Comparison of ENCODE assay signal across 15 cellular contexts in genomic region chr3:51382947-51383578, GRCh38. TPM values are rescaled to one million over a fixed set of nuclear protein-coding genes. Genes with fewer than 3 reads are reported as not detected.
A peak's percentile ranks its signal among the peaks of the same experiment; 100 is the strongest.
DNase-seq lines count a peak whose midpoint lies in the region; ATAC-seq and TF ChIP-seq lines count a peak whose summit lies in the region.
"Had no signal": no experiment of that assay in that cellular context is flagged by ENCODE, and none has a peak within 500 bp of the region (broad histone marks: within the 10 kb centered on the region; RNA-seq: fewer than 3 reads in every experiment).

No MANE protein-coding gene starts in this region.

- peaks cover 16 to 53% (median 29%) of the 10 kb centered on the region in 4 donors for H3K4me1 Mint-ChIP-seq in CD4-positive, CD25-positive, alpha-beta regulatory T cell
- H3K4me1 Mint-ChIP-seq in activated naive CD8-positive, alpha-beta T cell (ENCODE audit: low read depth): peaks cover 39% of the 10 kb centered on the region
- H3K4me1 Mint-ChIP-seq in mesothelial cell of epicardium: peaks cover 34% of the 10 kb centered on the region

- H3K27me3 ChIP-seq in CD4-positive, CD25-positive, alpha-beta regulatory T cell (ENCODE audit: control insufficient read depth, insufficient read depth, low read length): no peaks in the 10 kb centered on the region
- H3K27me3 ChIP-seq in HCT116 (ENCODE audit: insufficient read depth, low read length) (no peaks in the 10 kb centered on the region), brain microvascular endothelial cell (replicated peaks) (no peaks in the 10 kb centered on the region)
- H3K27me3 ChIP-seq: vagina had no signal

- H2AFZ ChIP-seq in HCT116 (ENCODE audit: low read depth, low read length, poor library complexity, severe bottlenecking): no peak overlapping the region

- peak overlapping the region; percentile 88 for H3K27ac ChIP-seq in CD4-positive, CD25-positive, alpha-beta regulatory T cell (ENCODE audit: insufficient read depth, low read length, poor library complexity, severe bottlenecking)
- H3K27ac ChIP-seq in HCT116 (ENCODE audit: low read depth, low read length) (no peak overlapping the region), brain microvascular endothelial cell (no peak overlapping the region)
- H3K27ac ChIP-seq: epithelial cell of prostate, vagina had no signal

- H3K9me2 ChIP-seq in HCT116 (ENCODE audit: insufficient read depth): no peaks in the 10 kb centered on the region

- no peaks in the 10 kb centered on the region for H4K20me1 ChIP-seq in HCT116 (ENCODE audit: insufficient read depth)

- peaks cover 6% of the 10 kb centered on the region for H3K36me3 Mint-ChIP-seq in CD4-positive, CD25-positive, alpha-beta regulatory T cell
- peaks cover 12% of the 10 kb centered on the region for H3K36me3 Mint-ChIP-seq in activated naive CD8-positive, alpha-beta T cell
- no peaks in the 10 kb centered on the region for H3K36me3 Mint-ChIP-seq in mesothelial cell of epicardium

- peak overlapping the region; percentile 99; the same call in 1 of the 2 replicates for H3K9ac ChIP-seq in HCT116 (ENCODE audit: low read length)

- RAD21 ChIA-PET in HCT116 (lab: Charles Lee; ENCODE audit: low non-redundant PET in 1 of 2, low total read pairs in 2 of 2, uncharacterized antibody in 2 of 2, unreplicated experiment in 2 of 2): no interaction called here

- no peak for TF ChIP-seq RAD21 in HCT116 (IDR thresholded peaks at IDR 0.05; ENCODE audit: low read depth)

- CTCF ChIA-PET in HCT116 (lab: Charles Lee): interaction anchor here (0.9 kb wide), 1 partner anchor 11 kb away, joined by 3 read pairs; no protein-coding TSS in a partner anchor

- H3K4me3 Mint-ChIP-seq in CD4-positive, CD25-positive, alpha-beta regulatory T cell: peak overlapping the region; percentile 56 to 99 (median 76)
- H3K4me3 Mint-ChIP-seq in activated naive CD8-positive, alpha-beta T cell: peak overlapping the region; percentile 99
- H3K4me3 Mint-ChIP-seq in mesothelial cell of epicardium: peak overlapping the region; percentile 97

- in situ Hi-C loops in brain microvascular endothelial cell (cut with HindIII; ENCODE audit: low pct_ligation_motif_present, low sequenced_read_pairs): no loop called here

- no peak overlapping the region for H3K4me3 ChIP-seq in CD4-positive, CD25-positive, alpha-beta regulatory T cell (ENCODE audit: low read depth, low read length)
- peak overlapping the region; percentile 97 to 99 for H3K4me3 ChIP-seq in HCT116 (replicated peaks in 1 of 2; ENCODE audit: low read depth in 1 of 2, low read length in 2 of 2)
- no peak overlapping the region for H3K4me3 ChIP-seq in brain microvascular endothelial cell (ENCODE audit: low read depth, low read length)

- intact Hi-C loops in HCT116 (cut with micrococcal nuclease): loop anchor here (10.0 kb wide), 1 partner anchor 1028 kb away; the partner anchor contains the start of genes CYB561D2, NPRL2 and TMEM115

- peaks cover 32% of the 10 kb centered on the region for H3K4me1 ChIP-seq in CD4-positive, CD25-positive, alpha-beta regulatory T cell (ENCODE audit: control insufficient read depth, insufficient read depth, low read length, poor library complexity, severe bottlenecking)
- H3K4me1 ChIP-seq in HCT116 (ENCODE audit: control insufficient read depth in 1 of 2, insufficient read depth in 2 of 2, low read length in 2 of 2): peaks cover 8 to 30% of the 10 kb centered on the region in 2 experiments; a peak in 3 of 4 replicates

- no peaks in the 10 kb centered on the region for H3K27me3 Mint-ChIP-seq in CD4-positive, CD25-positive, alpha-beta regulatory T cell
- no peaks in the 10 kb centered on the region for H3K27me3 Mint-ChIP-seq in activated naive CD8-positive, alpha-beta T cell
- H3K27me3 Mint-ChIP-seq in mesothelial cell of epicardium (ENCODE audit: low read depth): no peaks in the 10 kb centered on the region

- no TSS peak for BruUV-seq in HCT116 (replicated peaks; lab: Mats Ljungman, UMichigan)

- no peaks in the 10 kb centered on the region for H3K9me3 Mint-ChIP-seq in CD4-positive, CD25-positive, alpha-beta regulatory T cell
- no peaks in the 10 kb centered on the region for H3K9me3 Mint-ChIP-seq in activated naive CD8-positive, alpha-beta T cell (ENCODE audit: low read depth)
- H3K9me3 Mint-ChIP-seq in mesothelial cell of epicardium: no peaks in the 10 kb centered on the region

- no peak for DNase-seq in CD4-positive, CD25-positive, alpha-beta regulatory T cell
- DNase-seq in HCT116 (ENCODE audit: low read depth, low spot score) (no peak), mesothelial cell of epicardium (ENCODE audit: low spot score in 2 of 2, unreplicated experiment in 2 of 2) (no peak), brain microvascular endothelial cell (no peak), NCI-H2196 (lab: John Stamatoyannopoulos, UW; ENCODE audit: unreplicated experiment) (no peak)
- DNase-seq: amygdala, DMS79 treated with DMSO at 0.1 percent for 48 hours, HCEC 1CT, NCI-H187 had no signal

- H3K27ac Mint-ChIP-seq in CD4-positive, CD25-positive, alpha-beta regulatory T cell: peak overlapping the region in 2 of 3 donors; percentile 66 to 99
- peak overlapping the region; percentile 99 for H3K27ac Mint-ChIP-seq in activated naive CD8-positive, alpha-beta T cell
- H3K27ac Mint-ChIP-seq in mesothelial cell of epicardium: peak overlapping the region; percentile 79

- H3K79me2 ChIP-seq in HCT116 (ENCODE audit: insufficient read depth, low read length): peaks cover 39% of the 10 kb centered on the region

- TF ChIP-seq CTCF in HCT116 (IDR thresholded peaks at IDR 0.05 in 2 of 3, conservative IDR thresholded peaks at IDR 0.05 in 1 of 3; ENCODE audit: borderline replicate concordance in 1 of 3, insufficient read depth in 1 of 3, low read depth in 2 of 3, low read length in 2 of 3): no peak; a peak in 1 of 6 replicates
- no peak for TF ChIP-seq CTCF in mesothelial cell of epicardium (IDR thresholded peaks at IDR 0.05; ENCODE audit: unreplicated experiment)
- TF ChIP-seq CTCF in brain microvascular endothelial cell (IDR thresholded peaks at IDR 0.05; ENCODE audit: low read depth, low read length, missing control alignments): no peak

- no peak for TF ChIP-seq POLR2A in HCT116 (IDR thresholded peaks at IDR 0.05; ENCODE audit: borderline replicate concordance, extremely low read depth, insufficient read depth, insufficient read length)

- peak overlapping the region; percentile 82 for H3K4me2 ChIP-seq in HCT116 (ENCODE audit: low read length)

- ATAC-seq in CD4-positive, CD25-positive, alpha-beta regulatory T cell (ENCODE audit: low read depth in 2 of 2): no peak
- ATAC-seq in HCT116 (no peak), HG03439 (IDR thresholded peaks at IDR 0.05; ENCODE audit: unreplicated experiment) (no peak), GM21528 (IDR thresholded peaks at IDR 0.05; ENCODE audit: low FRiP score, unreplicated experiment) (no peak)
- ATAC-seq: Panc1 had no signal

- H3K36me3 ChIP-seq in CD4-positive, CD25-positive, alpha-beta regulatory T cell (ENCODE audit: control insufficient read depth, insufficient read depth, low read length): peaks cover 7% of the 10 kb centered on the region
- H3K36me3 ChIP-seq in HCT116 (ENCODE audit: control insufficient read depth in 1 of 2, insufficient read depth in 2 of 2, low read length in 2 of 2) (peaks cover 0 to 17% of the 10 kb centered on the region in 2 experiments; a peak in 2 of 4 replicates), brain microvascular endothelial cell (replicated peaks) (peaks cover under 1% of the 10 kb centered on the region)
- H3K36me3 ChIP-seq: vagina had no signal

- POLR2A ChIA-PET in HCT116 (lab: Charles Lee): no interaction called here

- no peaks in the 10 kb centered on the region for H3K9me3 ChIP-seq in CD4-positive, CD25-positive, alpha-beta regulatory T cell (ENCODE audit: control insufficient read depth in 2 of 2, low read length in 2 of 2)
- H3K9me3 ChIP-seq in HCT116 (ENCODE audit: control insufficient read depth in 1 of 2, insufficient read depth in 1 of 2, low read depth in 1 of 2, low read length in 2 of 2): no peaks in the 10 kb centered on the region
- H3K9me3 ChIP-seq: vagina had no signal

TF ChIP-seq in HCT116, 20 proteins besides CTCF, POLR2A, EP300 and RAD21:
- TF ChIP-seq EZH2phosphoT487 (IDR thresholded peaks at IDR 0.05; ENCODE audit: borderline replicate concordance) (no peak), POLR2AphosphoS5 (IDR thresholded peaks at IDR 0.05; ENCODE audit: low read depth, low read length) (peak; percentile 7; the same call in 1 of the 2 replicates)

RNA-seq across cellular contexts. Expression of gene MANF, which starts 2.0 kb away (rescaled TPM):
- total RNA-seq in CD4-positive, CD25-positive, alpha-beta regulatory T cell: 33.9 TPM
- polyA plus RNA-seq in CD4-positive, CD25-positive, alpha-beta regulatory T cell: 10 to 100 TPM; 34.5 to 55.4 (median 43.5) TPM
- total RNA-seq in HCT116 (2021; ENCODE audit: unreplicated experiment) (132 TPM), mesothelial cell of epicardium (99.7 to 112 TPM (median 100 TPM) in 3 replicates)
- polyA plus RNA-seq in HCT116 (2012): 95.1 and 99.2 TPM in 2 replicates

RNA-seq across cellular contexts. Expression of gene RBM15B, which starts 8.0 kb away (rescaled TPM):
- 28.4 TPM for total RNA-seq in CD4-positive, CD25-positive, alpha-beta regulatory T cell
- 10 to 100 TPM; 10.1 to 14.2 (median 12.0) TPM for polyA plus RNA-seq in CD4-positive, CD25-positive, alpha-beta regulatory T cell
- total RNA-seq in HCT116 (2021; ENCODE audit: unreplicated experiment): 24.1 TPM
- 15.6 and 15.8 TPM in 2 replicates for polyA plus RNA-seq in HCT116 (2012)
- total RNA-seq in mesothelial cell of epicardium: 68.3 to 68.8 TPM (median 68.7 TPM) in 3 replicates

Comparison
In these comparisons a context has a peak if more than half of its experiments do, and no peak if none do; other contexts are left out.
1. H3K4me3 ChIP-seq: peak in HCT116 (2 of 2); none in CD4-positive, CD25-positive, alpha-beta regulatory T cell (single experiment) and brain microvascular endothelial cell (single experiment).
2. Peak in every context shown above with its lines, with median percentiles within 50 percentile points of each other: H3K27ac Mint-ChIP-seq and H3K4me3 Mint-ChIP-seq.